9 cellular contexts compared by ENCODE assay signal in the genomic region with DNA sequence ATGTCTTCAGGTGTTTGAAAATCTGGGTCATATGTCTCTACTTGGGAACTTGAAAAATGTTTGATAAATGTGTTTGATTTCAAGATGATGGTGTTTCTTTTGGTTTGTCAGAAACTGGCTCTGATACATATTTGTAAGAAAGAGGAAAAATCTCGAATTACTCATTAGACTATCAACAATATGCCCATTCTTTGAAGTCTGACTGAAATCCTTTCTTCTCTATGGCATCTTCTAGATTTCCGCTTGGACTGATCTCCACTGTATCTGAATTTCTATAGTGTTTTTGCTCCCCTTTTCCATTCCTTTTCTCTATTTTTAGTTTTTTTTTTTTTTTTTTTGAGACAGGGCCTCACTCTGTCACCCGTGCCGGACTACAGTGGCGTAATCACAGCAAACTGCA.
"Had no signal": no experiment of that assay in that cellular context is flagged by ENCODE, and none has a peak within 500 bp of the region (broad histone marks: within the 10 kb centered on the region; RNA-seq: fewer than 3 reads in every experiment).

No MANE protein-coding gene starts in this region.

- H3K4me3 ChIP-seq: GM23248, HAP-1, K562 had no signal

- H3K36me3 ChIP-seq: HAP-1 had no signal

- H3K4me1 ChIP-seq: HAP-1 had no signal

- H2AFZ ChIP-seq: GM23248 had no signal

- ATAC-seq: HCT116, K562 had no signal

- H3K9me3 ChIP-seq: HAP-1 had no signal

- H3K27ac ChIP-seq: GM23248 had no signal

- H3K9ac ChIP-seq: GM23248 had no signal

- DNase-seq: GM23248, GOT3, H7, HFFc6, IMR-90, KG1 had no signal
